Comparison of ENCODE assay signal across 11 cellular contexts in genomic region chr9:20580673-20581072, GRCh38.
"Had no signal": no experiment of that assay in that cellular context is flagged by ENCODE, and none has a peak within 500 bp of the region (broad histone marks: within the 10 kb centered on the region; RNA-seq: fewer than 3 reads in every experiment).

No MANE protein-coding gene starts in this region.

- H3K4me1 ChIP-seq: right atrium auricular region, tibial artery had no signal

- ATAC-seq: effector memory CD8-positive, alpha-beta T cell; naive thymus-derived CD8-positive, alpha-beta T cell had no signal

- DNase-seq: activated CD4-positive, alpha-beta memory T cell treated with anti-CD3 and anti-CD28 coated beads for 36 hours; activated CD4-positive, CD25-positive, alpha-beta regulatory T cell treated with anti-CD3 and anti-CD28 coated beads, Interleukin-2, amount 50 U/mL, for 72 hours; activated naive CD4-positive, alpha-beta T cell treated with Interleukin-2 at 50 U/mL for 16 hours; effector memory CD8-positive, alpha-beta T cell; erythroblast; immature natural killer cell; mammary epithelial cell; naive thymus-derived CD8-positive, alpha-beta T cell; tibial artery had no signal

- H3K36me3 ChIP-seq: right atrium auricular region, tibial artery had no signal

- H3K27me3 ChIP-seq: right atrium auricular region, tibial artery had no signal

- H3K27ac ChIP-seq: right atrium auricular region, tibial artery had no signal

- H3K4me3 ChIP-seq: right atrium auricular region, skin epidermis, tibial artery had no signal
